In the genomic region with DNA sequence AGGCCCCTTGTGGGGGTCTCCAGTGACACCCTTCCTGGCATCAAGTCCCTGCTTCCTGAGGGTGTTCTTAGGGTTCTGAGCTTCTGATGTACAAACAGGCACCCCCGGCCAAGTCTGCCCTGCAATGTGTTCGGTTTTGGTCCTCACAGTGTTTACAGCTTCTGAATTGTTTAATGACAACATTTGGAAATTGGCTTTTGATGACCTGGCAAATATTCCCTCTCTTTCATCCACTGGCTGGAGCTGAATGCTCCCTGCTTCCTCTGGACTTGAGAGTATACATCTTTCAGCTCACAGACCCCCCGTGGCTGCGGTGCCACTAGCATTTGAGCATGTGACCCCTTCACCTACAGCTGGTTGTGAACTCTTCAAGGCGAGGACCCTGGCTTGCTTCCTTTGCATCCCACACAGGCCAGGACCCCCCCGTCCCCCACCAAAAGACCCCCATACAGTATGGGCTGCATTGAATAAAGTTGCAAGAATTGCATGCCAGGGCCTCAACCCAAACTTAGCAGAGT, we compare ENCODE assay signal across 20 cellular contexts.
DNase-seq lines count a peak whose midpoint lies in the region; ATAC-seq, FAIRE-seq and TF ChIP-seq lines count a peak whose summit lies in the region.
"Had no signal": no experiment of that assay in that cellular context is flagged by ENCODE, and none has a peak within 500 bp of the region (broad histone marks: within the 10 kb centered on the region; RNA-seq: fewer than 3 reads in every experiment).

No MANE protein-coding gene starts in this region.

- H3K36me3 ChIP-seq in GM23338 (ENCODE audit: insufficient read depth), result no peaks in the 10 kb centered on the region
- no peaks in the 10 kb centered on the region for H3K36me3 ChIP-seq in neural progenitor cell
- no peaks in the 10 kb centered on the region for H3K36me3 ChIP-seq in prostate gland

- H3K27me3 ChIP-seq in GM23338 (ENCODE audit: insufficient read depth) (no peaks in the 10 kb centered on the region), neural progenitor cell (no peaks in the 10 kb centered on the region), prostate gland (replicated peaks; ENCODE audit: insufficient read depth) (no peaks in the 10 kb centered on the region)

- 89% methylated on average over 5 of the region's 6 CpGs for WGBS in A549 (ENCODE audit: missing lambda C conversion rate)
- WGBS in prostate gland, result 72% methylated on average over 6 of the region's 6 CpGs

- no peaks in the 10 kb centered on the region for H3K9me2 ChIP-seq in GM23338 (ENCODE audit: insufficient read depth)

- H3K36me3 Mint-ChIP-seq in GM23338 (ENCODE audit: low read depth) (peaks cover 22% of the 10 kb centered on the region), neural progenitor cell (peaks cover 22% of the 10 kb centered on the region)

- no peak overlapping the region for H3K9ac ChIP-seq in neural progenitor cell

- H3K27ac ChIP-seq in A549 (no peak overlapping the region), GM23338 (ENCODE audit: low read depth) (no peak overlapping the region), caudate nucleus (ENCODE audit: low read depth, low read length) (peak overlapping the region; percentile 71), neural progenitor cell (no peak overlapping the region), prostate gland (no peak overlapping the region)
- H3K27ac ChIP-seq: C4-2B, HL-60 had no signal

- FAIRE-seq in A549 (lab: Jason Lieb, UNC), result no peak
- FAIRE-seq: D721Med, GM12892, GM19239 had no signal

- CTCF ChIA-PET in A549 (lab: Yijun Ruan, JAX), result interaction anchor here (1.5 kb wide), 1 partner anchor 12 kb away, joined by 3 read pairs; no protein-coding TSS in a partner anchor
- CTCF ChIA-PET in HEK293T (lab: Yijun Ruan, JAX), result no interaction called here

- no peaks in the 10 kb centered on the region for H3K79me2 ChIP-seq in GM23338 (replicated peaks; ENCODE audit: insufficient read depth)
- H3K79me2 ChIP-seq in neural progenitor cell (ENCODE audit: low read depth), result no peaks in the 10 kb centered on the region

- DNase-seq in A549 (ENCODE audit: low read depth in 1 of 2, low spot score in 1 of 2) (no peak), GM23338 (ENCODE audit: low spot score) (no peak), caudate nucleus (lab: John Stamatoyannopoulos, UW) (no peak), neural progenitor cell (ENCODE audit: low spot score) (no peak), HEK293T (ENCODE audit: extremely low spot score) (no peak), prostate gland (ENCODE audit: low spot score) (no peak)
- DNase-seq: 8988T; ACHN; CD8-positive, alpha-beta T cell; COR-L47; DMS153; DMS79 treated with DMSO at 0.1 percent for 48 hours; GDM1; HCEC 1CT had no signal

- H4K20me1 ChIP-seq in GM23338 (replicated peaks; ENCODE audit: insufficient read depth), result no peaks in the 10 kb centered on the region
- H4K20me1 ChIP-seq in neural progenitor cell (ENCODE audit: low read depth), result no peaks in the 10 kb centered on the region

- TF ChIP-seq CTCF in A549 (IDR thresholded peaks at IDR 0.05) (no peak), GM23338 (conservative IDR thresholded peaks at IDR 0.05; ENCODE audit: low read depth in 2 of 2) (no peak), neural progenitor cell (IDR thresholded peaks at IDR 0.05) (no peak), prostate gland (IDR thresholded peaks at IDR 0.05) (no peak)

- H3F3A ChIP-seq in GM23338 (replicated peaks; ENCODE audit: low read depth) (no peaks in the 10 kb centered on the region), neural progenitor cell (ENCODE audit: low read depth) (no peaks in the 10 kb centered on the region)

- H3K4me1 ChIP-seq in A549 (no peaks in the 10 kb centered on the region), GM23338 (ENCODE audit: insufficient read depth) (no peaks in the 10 kb centered on the region), neural progenitor cell (no peaks in the 10 kb centered on the region), prostate gland (replicated peaks) (no peaks in the 10 kb centered on the region)

- H3K9me3 Mint-ChIP-seq in GM23338 (peaks cover 2% of the 10 kb centered on the region; the same call in 2 of the 3 replicates), neural progenitor cell (no peaks in the 10 kb centered on the region)
- H3K9me3 Mint-ChIP-seq: CD8-positive, alpha-beta T cell had no signal

- H3K4me3 Mint-ChIP-seq in GM23338 (no peak overlapping the region), neural progenitor cell (no peak overlapping the region)
- H3K4me3 Mint-ChIP-seq: CD8-positive, alpha-beta T cell had no signal

- POLR2A ChIA-PET in A549 (lab: Yijun Ruan, JAX), result interaction anchor here (0.6 kb wide), 1 partner anchor 181 kb away, joined by 5 read pairs; a partner anchor contains a TSS
- POLR2A ChIA-PET in HEK293T (lab: Yijun Ruan, JAX), result no interaction called here

- intact Hi-C loops in prostate gland (cut with DNase I), result no loop called here

- no peak for TF ChIP-seq RAD21 in A549 (conservative IDR thresholded peaks at IDR 0.05 in 1 of 2, IDR thresholded peaks at IDR 0.05 in 1 of 2)

- H2AFZ ChIP-seq in GM23338 (no peak overlapping the region), neural progenitor cell (replicated peaks) (no peak overlapping the region)

- H3K4me3 ChIP-seq in A549 (no peak overlapping the region), GM23338 (no peak overlapping the region), neural progenitor cell (no peak overlapping the region), prostate gland (no peak overlapping the region)

- H3K27ac Mint-ChIP-seq in GM23338 (peak overlapping the region; percentile 17), neural progenitor cell (peak overlapping the region; percentile 67)
- H3K27ac Mint-ChIP-seq: CD8-positive, alpha-beta T cell had no signal

- H3K4me2 ChIP-seq in A549, result no peak overlapping the region
- no peak overlapping the region for H3K4me2 ChIP-seq in GM23338
- no peak overlapping the region for H3K4me2 ChIP-seq in neural progenitor cell

- no peak for TF ChIP-seq EP300 in A549 (IDR thresholded peaks at IDR 0.05)

- H3K9me3 ChIP-seq in A549 (no peaks in the 10 kb centered on the region), neural progenitor cell (ENCODE audit: low read depth) (no peaks in the 10 kb centered on the region), prostate gland (no peaks in the 10 kb centered on the region)

- H3K27me3 Mint-ChIP-seq in GM23338 (ENCODE audit: insufficient read depth, low read depth, poor library complexity) (no peaks in the 10 kb centered on the region), neural progenitor cell (ENCODE audit: insufficient read depth, low read depth) (no peaks in the 10 kb centered on the region)

- ATAC-seq in A549 (no peak), GM23338 (no peak), GM19328 (IDR thresholded peaks at IDR 0.05; ENCODE audit: unreplicated experiment) (no peak)
- ATAC-seq: CD8-positive, alpha-beta T cell had no signal

- H3K4me1 Mint-ChIP-seq in GM23338, result no peaks in the 10 kb centered on the region
- peaks cover 15% of the 10 kb centered on the region for H3K4me1 Mint-ChIP-seq in neural progenitor cell

- TF ChIP-seq POLR2A in A549 (IDR thresholded peaks at IDR 0.05; ENCODE audit: low read length), result no peak
- no peak for TF ChIP-seq POLR2A in prostate gland (IDR thresholded peaks at IDR 0.05)

TF ChIP-seq in A549, 52 proteins besides CTCF, POLR2A, EP300 and RAD21:
- no peak for TF ChIP-seq MAZ (IDR thresholded peaks at IDR 0.05; ENCODE audit: borderline replicate concordance, low read depth, low read length)
- TF ChIP-seq MAFK (IDR thresholded peaks at IDR 0.05; ENCODE audit: partially characterized antibody), result peak; percentile 67
- no peak for TF ChIP-seq FOSL2 (IDR thresholded peaks at IDR 0.05)
- no peak for TF ChIP-seq FOSL2 (CRISPR knock-in tag; IDR thresholded peaks at IDR 0.05)

TF ChIP-seq in GM23338, 12 proteins besides CTCF, POLR2A, EP300 and RAD21:
- no peak for TF ChIP-seq STAT1 (IDR thresholded peaks at IDR 0.05; ENCODE audit: unreplicated experiment)

TF ChIP-seq in HEK293T, 16 proteins besides CTCF, POLR2A, EP300 and RAD21:
- no peak for TF ChIP-seq HDGF (IDR thresholded peaks at IDR 0.05; ENCODE audit: borderline replicate concordance)
- TF ChIP-seq FOXK2 (IDR thresholded peaks at IDR 0.05), result no peak
- TF ChIP-seq SUZ12 (IDR thresholded peaks at IDR 0.05), result no peak
- TF ChIP-seq L3MBTL2 (conservative IDR thresholded peaks at IDR 0.05), result no peak
- TF ChIP-seq ELF4 (IDR thresholded peaks at IDR 0.05), result no peak
- no peak for TF ChIP-seq NFRKB (IDR thresholded peaks at IDR 0.05)
